In genomic region chr9:72364679-72365524, GRCh38 we compare ENCODE assay signal across 1 cellular context.
TF ChIP-seq lines count a peak whose summit lies in the region.

A gene with protein sequence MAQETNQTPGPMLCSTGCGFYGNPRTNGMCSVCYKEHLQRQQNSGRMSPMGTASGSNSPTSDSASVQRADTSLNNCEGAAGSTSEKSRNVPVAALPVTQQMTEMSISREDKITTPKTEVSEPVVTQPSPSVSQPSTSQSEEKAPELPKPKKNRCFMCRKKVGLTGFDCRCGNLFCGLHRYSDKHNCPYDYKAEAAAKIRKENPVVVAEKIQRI (minus strand): TSS chr9:72365208. CDS start chr9:72360778, 4,430 bp downstream.

TF ChIP-seq in HepG2, 621 proteins besides CTCF, POLR2A, EP300 and RAD21 (continued from another document and continues in another):
- TF ChIP-seq DMTF1 (CRISPR knock-in tag; IDR thresholded peaks at IDR 0.05) (no peak), GPN1 (CRISPR knock-in tag; IDR thresholded peaks at IDR 0.05; ENCODE audit: borderline replicate concordance) (no peak), MAFK (conservative IDR thresholded peaks at IDR 0.05 in 1 of 2, IDR thresholded peaks at IDR 0.05 in 1 of 2; ENCODE audit: low read length in 2 of 2) (peak; percentile 33 to 57), ZNF407 (CRISPR knock-in tag; IDR thresholded peaks at IDR 0.05; ENCODE audit: not compliant biosample characterization) (peak; percentile 49), ZZZ3 (CRISPR knock-in tag; IDR thresholded peaks at IDR 0.05; ENCODE audit: borderline replicate concordance) (no peak; the same call in 1 of the 2 replicates), CEBPB (IDR thresholded peaks at IDR 0.05; ENCODE audit: borderline replicate concordance, low read depth, low read length) (no peak), KDM1A (CRISPR knock-in tag; IDR thresholded peaks at IDR 0.05) (no peak), HNRNPUL1 (IDR thresholded peaks at IDR 0.05; ENCODE audit: low read depth, low read length) (no peak), IRF2 (CRISPR knock-in tag; IDR thresholded peaks at IDR 0.05) (peak; percentile 79), SRSF9 (IDR thresholded peaks at IDR 0.05; ENCODE audit: borderline replicate concordance, insufficient read depth, low read depth, low read length, poor library complexity, severe bottlenecking) (no peak), ZNF230 (CRISPR knock-in tag; IDR thresholded peaks at IDR 0.05) (no peak; the same call in none of the 2 replicates), ZNF496 (CRISPR knock-in tag; IDR thresholded peaks at IDR 0.05; ENCODE audit: insufficient replicate concordance) (no peak), HMGXB4 (CRISPR knock-in tag; IDR thresholded peaks at IDR 0.05; ENCODE audit: borderline replicate concordance in 1 of 2, low read depth in 1 of 2) (peak; percentile 57 to 86), ATAD3A (CRISPR knock-in tag; IDR thresholded peaks at IDR 0.05) (peak; percentile 15; the same call in 1 of the 2 replicates), ZNF292 (CRISPR knock-in tag; IDR thresholded peaks at IDR 0.05; ENCODE audit: borderline replicate concordance, low read depth) (no peak), NR3C1 (CRISPR knock-in tag; IDR thresholded peaks at IDR 0.05) (no peak), IKZF4 (CRISPR knock-in tag; IDR thresholded peaks at IDR 0.05; ENCODE audit: borderline replicate concordance, low read depth, not compliant biosample characterization) (no peak), ZNF468 (CRISPR knock-in tag; IDR thresholded peaks at IDR 0.05) (no peak), ZNF891 (CRISPR knock-in tag; IDR thresholded peaks at IDR 0.05) (peak; percentile 7; the same call in 1 of the 2 replicates), ZHX1 (CRISPR knock-in tag; IDR thresholded peaks at IDR 0.05; ENCODE audit: low read depth) (0 out of 2 replicates have a peak, but pooled peaks have one; percentile 37), TRIM24 (CRISPR knock-in tag; IDR thresholded peaks at IDR 0.05) (no peak), CENPT (CRISPR knock-in tag; IDR thresholded peaks at IDR 0.05; ENCODE audit: low read depth) (no peak), BRD4 (CRISPR knock-in tag; IDR thresholded peaks at IDR 0.05) (no peak), ZNF17 (CRISPR knock-in tag; IDR thresholded peaks at IDR 0.05) (no peak), BORCS8-MEF2B (CRISPR knock-in tag; IDR thresholded peaks at IDR 0.05) (peak; percentile 83)
- TF ChIP-seq, protein P1, sequence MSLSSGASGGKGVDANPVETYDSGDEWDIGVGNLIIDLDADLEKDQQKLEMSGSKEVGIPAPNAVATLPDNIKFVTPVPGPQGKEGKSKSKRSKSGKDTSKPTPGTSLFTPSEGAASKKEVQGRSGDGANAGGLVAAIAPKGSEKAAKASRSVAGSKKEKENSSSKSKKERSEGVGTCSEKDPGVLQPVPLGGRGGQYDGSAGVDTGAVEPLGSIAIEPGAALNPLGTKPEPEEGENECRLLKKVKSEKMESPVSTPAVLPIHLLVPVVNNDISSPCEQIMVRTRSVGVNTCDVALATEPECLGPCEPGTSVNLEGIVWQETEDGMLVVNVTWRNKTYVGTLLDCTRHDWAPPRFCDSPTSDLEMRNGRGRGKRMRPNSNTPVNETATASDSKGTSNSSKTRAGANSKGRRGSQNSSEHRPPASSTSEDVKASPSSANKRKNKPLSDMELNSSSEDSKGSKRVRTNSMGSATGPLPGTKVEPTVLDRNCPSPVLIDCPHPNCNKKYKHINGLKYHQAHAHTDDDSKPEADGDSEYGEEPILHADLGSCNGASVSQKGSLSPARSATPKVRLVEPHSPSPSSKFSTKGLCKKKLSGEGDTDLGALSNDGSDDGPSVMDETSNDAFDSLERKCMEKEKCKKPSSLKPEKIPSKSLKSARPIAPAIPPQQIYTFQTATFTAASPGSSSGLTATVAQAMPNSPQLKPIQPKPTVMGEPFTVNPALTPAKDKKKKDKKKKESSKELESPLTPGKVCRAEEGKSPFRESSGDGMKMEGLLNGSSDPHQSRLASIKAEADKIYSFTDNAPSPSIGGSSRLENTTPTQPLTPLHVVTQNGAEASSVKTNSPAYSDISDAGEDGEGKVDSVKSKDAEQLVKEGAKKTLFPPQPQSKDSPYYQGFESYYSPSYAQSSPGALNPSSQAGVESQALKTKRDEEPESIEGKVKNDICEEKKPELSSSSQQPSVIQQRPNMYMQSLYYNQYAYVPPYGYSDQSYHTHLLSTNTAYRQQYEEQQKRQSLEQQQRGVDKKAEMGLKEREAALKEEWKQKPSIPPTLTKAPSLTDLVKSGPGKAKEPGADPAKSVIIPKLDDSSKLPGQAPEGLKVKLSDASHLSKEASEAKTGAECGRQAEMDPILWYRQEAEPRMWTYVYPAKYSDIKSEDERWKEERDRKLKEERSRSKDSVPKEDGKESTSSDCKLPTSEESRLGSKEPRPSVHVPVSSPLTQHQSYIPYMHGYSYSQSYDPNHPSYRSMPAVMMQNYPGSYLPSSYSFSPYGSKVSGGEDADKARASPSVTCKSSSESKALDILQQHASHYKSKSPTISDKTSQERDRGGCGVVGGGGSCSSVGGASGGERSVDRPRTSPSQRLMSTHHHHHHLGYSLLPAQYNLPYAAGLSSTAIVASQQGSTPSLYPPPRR (CRISPR knock-in tag; IDR thresholded peaks at IDR 0.05; ENCODE audit: borderline replicate concordance), result peak; percentile 54
- TF ChIP-seq, protein P2, sequence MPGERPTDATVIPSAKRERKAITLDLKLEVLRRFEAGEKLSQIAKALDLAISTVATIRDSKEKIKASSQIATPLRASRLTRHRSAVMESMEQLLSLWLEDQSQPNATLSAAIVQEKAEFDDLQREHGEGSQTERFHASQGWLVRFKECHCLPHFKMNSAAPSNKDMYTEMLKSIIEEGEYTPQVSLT (CRISPR knock-in tag; IDR thresholded peaks at IDR 0.05; ENCODE audit: borderline replicate concordance, low read depth), result no peak
- TF ChIP-seq, protein P3, sequence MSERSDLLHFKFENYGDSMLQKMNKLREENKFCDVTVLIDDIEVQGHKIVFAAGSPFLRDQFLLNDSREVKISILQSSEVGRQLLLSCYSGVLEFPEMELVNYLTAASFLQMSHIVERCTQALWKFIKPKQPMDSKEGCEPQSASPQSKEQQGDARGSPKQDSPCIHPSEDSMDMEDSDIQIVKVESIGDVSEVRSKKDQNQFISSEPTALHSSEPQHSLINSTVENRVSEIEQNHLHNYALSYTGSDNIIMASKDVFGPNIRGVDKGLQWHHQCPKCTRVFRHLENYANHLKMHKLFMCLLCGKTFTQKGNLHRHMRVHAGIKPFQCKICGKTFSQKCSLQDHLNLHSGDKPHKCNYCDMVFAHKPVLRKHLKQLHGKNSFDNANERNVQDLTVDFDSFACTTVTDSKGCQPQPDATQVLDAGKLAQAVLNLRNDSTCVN (CRISPR knock-in tag; IDR thresholded peaks at IDR 0.05; ENCODE audit: borderline replicate concordance), result no peak
